ENCODE assay signal across 1 cellular context in the genomic region with DNA sequence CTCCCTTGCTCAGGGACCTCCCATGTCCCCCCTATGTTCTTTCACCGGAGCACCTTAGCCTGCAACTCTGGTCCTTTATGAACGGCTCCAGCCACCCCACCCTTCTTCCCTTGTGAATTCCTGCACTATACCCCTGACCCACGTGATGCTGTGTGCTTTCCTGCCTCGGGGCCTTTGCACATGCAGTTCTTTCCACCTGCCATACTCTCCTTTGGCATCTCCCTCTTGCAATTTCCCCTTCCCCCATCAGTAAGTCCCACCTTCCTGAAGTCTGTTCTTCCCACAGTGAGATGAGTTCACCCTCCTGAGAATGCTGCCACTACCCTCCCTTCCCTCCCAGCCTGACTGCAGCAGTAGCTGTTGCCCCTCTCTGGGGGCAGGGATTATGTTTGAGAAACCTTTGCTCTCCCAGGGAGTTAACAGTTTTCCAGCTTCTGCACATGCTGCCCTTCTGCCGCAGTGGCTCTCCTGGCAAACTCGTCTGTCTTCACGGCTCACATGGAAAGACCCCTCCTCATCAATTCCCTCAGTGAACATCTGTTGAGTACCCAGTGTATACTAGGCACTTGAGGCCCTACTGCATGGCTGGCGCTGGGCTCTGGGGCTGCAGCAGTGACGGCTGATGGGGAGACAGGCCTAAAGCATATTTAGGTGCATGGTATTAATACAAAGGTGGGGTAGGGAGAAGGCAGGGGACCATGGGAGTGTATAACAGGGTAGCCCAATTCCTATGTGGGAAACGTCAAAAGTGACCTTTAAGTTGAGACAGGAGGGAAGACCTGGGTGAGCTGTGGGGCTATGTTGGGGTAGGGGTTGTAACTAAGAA.
A peak's percentile ranks its signal among the peaks of the same experiment; 100 is the strongest.
TF ChIP-seq lines count a peak whose summit lies in the region.

No MANE protein-coding gene starts in this region.

TF ChIP-seq in K562, 482 proteins besides CTCF, POLR2A, EP300 and RAD21:
- TF ChIP-seq NCOA6 (IDR thresholded peaks at IDR 0.05): no peak
- no peak for TF ChIP-seq PHB (CRISPR knock-in tag; IDR thresholded peaks at IDR 0.05)
- TF ChIP-seq, protein P1, sequence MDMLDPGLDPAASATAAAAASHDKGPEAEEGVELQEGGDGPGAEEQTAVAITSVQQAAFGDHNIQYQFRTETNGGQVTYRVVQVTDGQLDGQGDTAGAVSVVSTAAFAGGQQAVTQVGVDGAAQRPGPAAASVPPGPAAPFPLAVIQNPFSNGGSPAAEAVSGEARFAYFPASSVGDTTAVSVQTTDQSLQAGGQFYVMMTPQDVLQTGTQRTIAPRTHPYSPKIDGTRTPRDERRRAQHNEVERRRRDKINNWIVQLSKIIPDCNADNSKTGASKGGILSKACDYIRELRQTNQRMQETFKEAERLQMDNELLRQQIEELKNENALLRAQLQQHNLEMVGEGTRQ (CRISPR knock-in tag; IDR thresholded peaks at IDR 0.05): peak; percentile 9; the same call in 1 of the 2 replicates
- peak; percentile 21 for TF ChIP-seq RBM25 (IDR thresholded peaks at IDR 0.05; ENCODE audit: low read depth, low read length, severe bottlenecking)
- TF ChIP-seq, protein P2, sequence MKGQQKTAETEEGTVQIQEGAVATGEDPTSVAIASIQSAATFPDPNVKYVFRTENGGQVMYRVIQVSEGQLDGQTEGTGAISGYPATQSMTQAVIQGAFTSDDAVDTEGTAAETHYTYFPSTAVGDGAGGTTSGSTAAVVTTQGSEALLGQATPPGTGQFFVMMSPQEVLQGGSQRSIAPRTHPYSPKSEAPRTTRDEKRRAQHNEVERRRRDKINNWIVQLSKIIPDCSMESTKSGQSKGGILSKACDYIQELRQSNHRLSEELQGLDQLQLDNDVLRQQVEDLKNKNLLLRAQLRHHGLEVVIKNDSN (CRISPR knock-in tag; IDR thresholded peaks at IDR 0.05): peak; percentile 60; the same call in 1 of the 2 replicates
